In genomic region chr3:155560594-155560993, GRCh38 we compare ENCODE assay signal across 21 cellular contexts.
DNase-seq lines count a peak whose midpoint lies in the region; ATAC-seq and TF ChIP-seq lines count a peak whose summit lies in the region.
"Had no signal": no experiment of that assay in that cellular context is flagged by ENCODE, and none has a peak within 500 bp of the region (broad histone marks: within the 10 kb centered on the region; RNA-seq: fewer than 3 reads in every experiment).

No MANE protein-coding gene starts in this region.

- no peak overlapping the region for H3K4me2 ChIP-seq in hepatocyte

- no peaks in the 10 kb centered on the region for H3K9me2 ChIP-seq in hepatocyte (replicated peaks; ENCODE audit: insufficient read depth)

- no peak overlapping the region for H2AFZ ChIP-seq in hepatocyte

- H3K27me3 ChIP-seq in breast epithelium: no peaks in the 10 kb centered on the region
- no peaks in the 10 kb centered on the region for H3K27me3 ChIP-seq in hepatocyte
- H3K27me3 ChIP-seq: stomach, upper lobe of right lung had no signal

- POLR2A ChIA-PET in MCF 10A (lab: Yijun Ruan, JAX) (no interaction called here), RWPE1 (lab: Yijun Ruan, JAX; ENCODE audit: low non-redundant PET) (no interaction called here)

- BruUV-seq in MCF 10A (replicated peaks; lab: Mats Ljungman, UMichigan) (no TSS peak), Calu3 (replicated peaks; lab: Mats Ljungman, UMichigan) (no TSS peak)

- H3K79me2 ChIP-seq in hepatocyte: no peaks in the 10 kb centered on the region

- H3K27ac Mint-ChIP-seq in MCF 10A (ENCODE audit: low read depth, unreplicated experiment) (no peak overlapping the region), Calu3 (ENCODE audit: unreplicated experiment) (no peak overlapping the region)
- H3K27ac Mint-ChIP-seq: activated CD8-positive, alpha-beta T cell treated with anti-CD3 and anti-CD28 coated beads, Interleukin-2, amount 10 ng/mL, durations not matched to agents 7 days and 5 days; activated naive CD8-positive, alpha-beta T cell treated with anti-CD3 and anti-CD28 coated beads, Interleukin-2, amount 50 U/mL, for 24 hours; CD8-positive, alpha-beta memory T cell had no signal

- intact Hi-C loops in MCF 10A (cut with micrococcal nuclease): no loop called here
- intact Hi-C loops in breast epithelium (cut with DNase I; ENCODE audit: low total_unique reads): no loop called here
- intact Hi-C loops in Calu3 (cut with micrococcal nuclease; ENCODE audit: unreplicated experiment): no loop called here

- WGBS in hepatocyte (ENCODE audit: low lambda C conversion rate, missing lambda C conversion rate): 52% methylated on average over 1 of the region's 1 CpG

- no peaks in the 10 kb centered on the region for H3K27me3 Mint-ChIP-seq in MCF 10A (ENCODE audit: insufficient read depth, unreplicated experiment)
- no peaks in the 10 kb centered on the region for H3K27me3 Mint-ChIP-seq in Calu3 (ENCODE audit: unreplicated experiment)
- H3K27me3 Mint-ChIP-seq: activated naive CD8-positive, alpha-beta T cell treated with anti-CD3 and anti-CD28 coated beads, Interleukin-2, amount 50 U/mL, for 24 hours had no signal

- H3K4me1 Mint-ChIP-seq in MCF 10A (ENCODE audit: insufficient read depth, unreplicated experiment): no peaks in the 10 kb centered on the region
- H3K4me1 Mint-ChIP-seq in Calu3 (ENCODE audit: low read depth, unreplicated experiment): peaks cover 22% of the 10 kb centered on the region
- H3K4me1 Mint-ChIP-seq: CD8-positive, alpha-beta memory T cell had no signal

- H3K27ac ChIP-seq in breast epithelium (no peak overlapping the region), RWPE1 (no peak overlapping the region), hepatocyte (no peak overlapping the region)
- H3K27ac ChIP-seq: stomach, upper lobe of right lung had no signal

- ATAC-seq in HG02588 (IDR thresholded peaks at IDR 0.05; ENCODE audit: unreplicated experiment) (no peak), HG03521 (IDR thresholded peaks at IDR 0.05; ENCODE audit: unreplicated experiment) (no peak), HG03565 (IDR thresholded peaks at IDR 0.05; ENCODE audit: unreplicated experiment) (no peak)
- ATAC-seq: activated CD8-positive, alpha-beta T cell treated with anti-CD3 and anti-CD28 coated beads, Interleukin-2, amount 10 ng/mL, durations not matched to agents 7 days and 5 days; activated naive CD8-positive, alpha-beta T cell treated with anti-CD3 and anti-CD28 coated beads, Interleukin-2, amount 50 U/mL, for 24 hours; Right ventricle myocardium inferior; upper lobe of right lung had no signal

- H3K4me1 ChIP-seq in breast epithelium (no peaks in the 10 kb centered on the region), hepatocyte (ENCODE audit: insufficient read depth) (peaks cover 4% of the 10 kb centered on the region)
- H3K4me1 ChIP-seq: upper lobe of right lung had no signal

- H3K9me3 ChIP-seq in breast epithelium: no peaks in the 10 kb centered on the region
- H3K9me3 ChIP-seq in hepatocyte (ENCODE audit: low read depth): no peaks in the 10 kb centered on the region
- H3K9me3 ChIP-seq: stomach, upper lobe of right lung had no signal

- CTCF ChIA-PET in MCF 10A (lab: Yijun Ruan, JAX): interaction anchor here (1.0 kb wide), 1 partner anchor 11 kb away, joined by 3 read pairs; no protein-coding TSS in a partner anchor
- CTCF ChIA-PET in RWPE1 (lab: Yijun Ruan, JAX): no interaction called here
- CTCF ChIA-PET in Calu3 (lab: Charles Lee): interaction anchor here (0.5 kb wide), 1 partner anchor 740 kb away, joined by 3 read pairs; no protein-coding TSS in a partner anchor

- H3K4me3 ChIP-seq in breast epithelium: no peak overlapping the region
- H3K4me3 ChIP-seq in hepatocyte: no peak overlapping the region
- H3K4me3 ChIP-seq: stomach, upper lobe of right lung had no signal

- H3K36me3 Mint-ChIP-seq in MCF 10A (ENCODE audit: insufficient read depth, unreplicated experiment): no peaks in the 10 kb centered on the region
- no peaks in the 10 kb centered on the region for H3K36me3 Mint-ChIP-seq in Calu3 (ENCODE audit: insufficient read depth, unreplicated experiment)
- H3K36me3 Mint-ChIP-seq: CD8-positive, alpha-beta memory T cell had no signal

- H3K36me3 ChIP-seq in breast epithelium (no peaks in the 10 kb centered on the region), hepatocyte (replicated peaks; ENCODE audit: insufficient read depth, low read depth) (no peaks in the 10 kb centered on the region)
- H3K36me3 ChIP-seq: stomach, upper lobe of right lung had no signal

- no peak for TF ChIP-seq POLR2A in breast epithelium (IDR thresholded peaks at IDR 0.05)

- H3K4me3 Mint-ChIP-seq in MCF 10A (ENCODE audit: unreplicated experiment) (no peak overlapping the region), Calu3 (ENCODE audit: low read depth, unreplicated experiment) (no peak overlapping the region)
- H3K4me3 Mint-ChIP-seq: activated CD8-positive, alpha-beta T cell treated with anti-CD3 and anti-CD28 coated beads, Interleukin-2, amount 10 ng/mL, durations not matched to agents 7 days and 5 days; activated naive CD8-positive, alpha-beta T cell treated with anti-CD3 and anti-CD28 coated beads, Interleukin-2, amount 50 U/mL, for 24 hours; CD8-positive, alpha-beta memory T cell; H9 had no signal

- H3K9me3 Mint-ChIP-seq in MCF 10A (ENCODE audit: unreplicated experiment) (no peaks in the 10 kb centered on the region), Calu3 (ENCODE audit: low read depth, unreplicated experiment) (no peaks in the 10 kb centered on the region)
- H3K9me3 Mint-ChIP-seq: activated naive CD8-positive, alpha-beta T cell treated with anti-CD3 and anti-CD28 coated beads, Interleukin-2, amount 50 U/mL, for 24 hours; CD8-positive, alpha-beta memory T cell; H9 had no signal

- TF ChIP-seq CTCF in MCF 10A (IDR thresholded peaks at IDR 0.05; ENCODE audit: unreplicated experiment) (no peak), breast epithelium (IDR thresholded peaks at IDR 0.05) (no peak), RWPE1 (conservative IDR thresholded peaks at IDR 0.05; ENCODE audit: low read depth) (no peak), hepatocyte (IDR thresholded peaks at IDR 0.05; ENCODE audit: poor library complexity) (no peak), Calu3 (IDR thresholded peaks at IDR 0.05; ENCODE audit: unreplicated experiment) (no peak)

- H4K20me1 ChIP-seq in hepatocyte (ENCODE audit: insufficient read depth, poor library complexity, severe bottlenecking): no peaks in the 10 kb centered on the region

- DNase-seq in MCF 10A (ENCODE audit: unreplicated experiment) (peak; percentile 8), breast epithelium (ENCODE audit: low spot score in 2 of 2) (no peak), RWPE1 (ENCODE audit: low spot score) (peak; percentile 52), hepatocyte (ENCODE audit: low spot score) (peak; percentile 11), Calu3 (no peak)
- DNase-seq: activated CD8-positive, alpha-beta T cell treated with anti-CD3 and anti-CD28 coated beads, Interleukin-2, amount 10 ng/mL, durations not matched to agents 7 days and 5 days; activated naive CD8-positive, alpha-beta T cell treated with anti-CD3 and anti-CD28 coated beads, Interleukin-2, amount 50 U/mL, for 24 hours; caudate nucleus; CD8-positive, alpha-beta memory T cell; effector CD8-positive, alpha-beta T cell; H9; NCI-H1092 treated with DMSO at 0.1 percent for 48 hours; NCI-H2107; NCI-H774; stimulated activated CD4-positive, alpha-beta T cell treated with anti-CD3 and anti-CD28 coated beads, Interleukin-15, amount 100 ng/mL, for 24 hours; stomach; upper lobe of right lung had no signal

Comparison
In these comparisons a context has a peak if more than half of its experiments do, and no peak if none do; other contexts are left out.
1. DNase-seq: peak in MCF 10A (single experiment), RWPE1 (single experiment) and hepatocyte (single experiment); none in breast epithelium (0 of 2) and Calu3 (single experiment).